Comparison of ENCODE assay signal across 2 cellular contexts in the genomic region with DNA sequence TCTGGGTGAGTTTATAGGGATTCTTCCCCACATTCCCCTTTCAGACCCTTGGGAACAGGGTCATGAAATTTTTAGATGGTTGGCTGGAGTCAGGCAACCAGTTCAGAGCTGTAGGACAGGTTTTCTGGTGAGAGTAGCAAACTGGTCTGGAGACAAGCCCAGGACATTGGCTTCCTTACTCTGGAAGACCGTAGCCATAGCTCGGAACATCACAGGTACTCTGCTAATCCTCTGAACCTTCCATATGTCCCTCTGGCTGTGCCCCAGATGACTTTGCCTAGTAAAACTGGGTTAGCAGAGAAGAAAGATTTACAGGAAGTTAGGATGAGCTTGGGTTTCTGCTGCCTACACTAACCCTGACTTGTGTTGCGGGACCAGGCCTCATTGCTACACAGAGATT.
TF ChIP-seq lines count a peak whose summit lies in the region.

No MANE protein-coding gene starts in this region.

TF ChIP-seq in GM23338, 12 proteins besides CTCF, POLR2A, EP300 and RAD21 (continued from another document):
- TF ChIP-seq, protein P1, sequence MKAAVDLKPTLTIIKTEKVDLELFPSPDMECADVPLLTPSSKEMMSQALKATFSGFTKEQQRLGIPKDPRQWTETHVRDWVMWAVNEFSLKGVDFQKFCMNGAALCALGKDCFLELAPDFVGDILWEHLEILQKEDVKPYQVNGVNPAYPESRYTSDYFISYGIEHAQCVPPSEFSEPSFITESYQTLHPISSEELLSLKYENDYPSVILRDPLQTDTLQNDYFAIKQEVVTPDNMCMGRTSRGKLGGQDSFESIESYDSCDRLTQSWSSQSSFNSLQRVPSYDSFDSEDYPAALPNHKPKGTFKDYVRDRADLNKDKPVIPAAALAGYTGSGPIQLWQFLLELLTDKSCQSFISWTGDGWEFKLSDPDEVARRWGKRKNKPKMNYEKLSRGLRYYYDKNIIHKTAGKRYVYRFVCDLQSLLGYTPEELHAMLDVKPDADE (IDR thresholded peaks at IDR 0.05) = no peak
- no peak for TF ChIP-seq STAT1 (IDR thresholded peaks at IDR 0.05; ENCODE audit: unreplicated experiment)
- no peak for TF ChIP-seq EZH2 (IDR thresholded peaks at IDR 0.05; ENCODE audit: low read depth, unreplicated experiment)
- TF ChIP-seq, protein P2, sequence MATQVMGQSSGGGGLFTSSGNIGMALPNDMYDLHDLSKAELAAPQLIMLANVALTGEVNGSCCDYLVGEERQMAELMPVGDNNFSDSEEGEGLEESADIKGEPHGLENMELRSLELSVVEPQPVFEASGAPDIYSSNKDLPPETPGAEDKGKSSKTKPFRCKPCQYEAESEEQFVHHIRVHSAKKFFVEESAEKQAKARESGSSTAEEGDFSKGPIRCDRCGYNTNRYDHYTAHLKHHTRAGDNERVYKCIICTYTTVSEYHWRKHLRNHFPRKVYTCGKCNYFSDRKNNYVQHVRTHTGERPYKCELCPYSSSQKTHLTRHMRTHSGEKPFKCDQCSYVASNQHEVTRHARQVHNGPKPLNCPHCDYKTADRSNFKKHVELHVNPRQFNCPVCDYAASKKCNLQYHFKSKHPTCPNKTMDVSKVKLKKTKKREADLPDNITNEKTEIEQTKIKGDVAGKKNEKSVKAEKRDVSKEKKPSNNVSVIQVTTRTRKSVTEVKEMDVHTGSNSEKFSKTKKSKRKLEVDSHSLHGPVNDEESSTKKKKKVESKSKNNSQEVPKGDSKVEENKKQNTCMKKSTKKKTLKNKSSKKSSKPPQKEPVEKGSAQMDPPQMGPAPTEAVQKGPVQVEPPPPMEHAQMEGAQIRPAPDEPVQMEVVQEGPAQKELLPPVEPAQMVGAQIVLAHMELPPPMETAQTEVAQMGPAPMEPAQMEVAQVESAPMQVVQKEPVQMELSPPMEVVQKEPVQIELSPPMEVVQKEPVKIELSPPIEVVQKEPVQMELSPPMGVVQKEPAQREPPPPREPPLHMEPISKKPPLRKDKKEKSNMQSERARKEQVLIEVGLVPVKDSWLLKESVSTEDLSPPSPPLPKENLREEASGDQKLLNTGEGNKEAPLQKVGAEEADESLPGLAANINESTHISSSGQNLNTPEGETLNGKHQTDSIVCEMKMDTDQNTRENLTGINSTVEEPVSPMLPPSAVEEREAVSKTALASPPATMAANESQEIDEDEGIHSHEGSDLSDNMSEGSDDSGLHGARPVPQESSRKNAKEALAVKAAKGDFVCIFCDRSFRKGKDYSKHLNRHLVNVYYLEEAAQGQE (IDR thresholded peaks at IDR 0.05; ENCODE audit: unreplicated experiment) = no peak
- TF ChIP-seq, protein P3, sequence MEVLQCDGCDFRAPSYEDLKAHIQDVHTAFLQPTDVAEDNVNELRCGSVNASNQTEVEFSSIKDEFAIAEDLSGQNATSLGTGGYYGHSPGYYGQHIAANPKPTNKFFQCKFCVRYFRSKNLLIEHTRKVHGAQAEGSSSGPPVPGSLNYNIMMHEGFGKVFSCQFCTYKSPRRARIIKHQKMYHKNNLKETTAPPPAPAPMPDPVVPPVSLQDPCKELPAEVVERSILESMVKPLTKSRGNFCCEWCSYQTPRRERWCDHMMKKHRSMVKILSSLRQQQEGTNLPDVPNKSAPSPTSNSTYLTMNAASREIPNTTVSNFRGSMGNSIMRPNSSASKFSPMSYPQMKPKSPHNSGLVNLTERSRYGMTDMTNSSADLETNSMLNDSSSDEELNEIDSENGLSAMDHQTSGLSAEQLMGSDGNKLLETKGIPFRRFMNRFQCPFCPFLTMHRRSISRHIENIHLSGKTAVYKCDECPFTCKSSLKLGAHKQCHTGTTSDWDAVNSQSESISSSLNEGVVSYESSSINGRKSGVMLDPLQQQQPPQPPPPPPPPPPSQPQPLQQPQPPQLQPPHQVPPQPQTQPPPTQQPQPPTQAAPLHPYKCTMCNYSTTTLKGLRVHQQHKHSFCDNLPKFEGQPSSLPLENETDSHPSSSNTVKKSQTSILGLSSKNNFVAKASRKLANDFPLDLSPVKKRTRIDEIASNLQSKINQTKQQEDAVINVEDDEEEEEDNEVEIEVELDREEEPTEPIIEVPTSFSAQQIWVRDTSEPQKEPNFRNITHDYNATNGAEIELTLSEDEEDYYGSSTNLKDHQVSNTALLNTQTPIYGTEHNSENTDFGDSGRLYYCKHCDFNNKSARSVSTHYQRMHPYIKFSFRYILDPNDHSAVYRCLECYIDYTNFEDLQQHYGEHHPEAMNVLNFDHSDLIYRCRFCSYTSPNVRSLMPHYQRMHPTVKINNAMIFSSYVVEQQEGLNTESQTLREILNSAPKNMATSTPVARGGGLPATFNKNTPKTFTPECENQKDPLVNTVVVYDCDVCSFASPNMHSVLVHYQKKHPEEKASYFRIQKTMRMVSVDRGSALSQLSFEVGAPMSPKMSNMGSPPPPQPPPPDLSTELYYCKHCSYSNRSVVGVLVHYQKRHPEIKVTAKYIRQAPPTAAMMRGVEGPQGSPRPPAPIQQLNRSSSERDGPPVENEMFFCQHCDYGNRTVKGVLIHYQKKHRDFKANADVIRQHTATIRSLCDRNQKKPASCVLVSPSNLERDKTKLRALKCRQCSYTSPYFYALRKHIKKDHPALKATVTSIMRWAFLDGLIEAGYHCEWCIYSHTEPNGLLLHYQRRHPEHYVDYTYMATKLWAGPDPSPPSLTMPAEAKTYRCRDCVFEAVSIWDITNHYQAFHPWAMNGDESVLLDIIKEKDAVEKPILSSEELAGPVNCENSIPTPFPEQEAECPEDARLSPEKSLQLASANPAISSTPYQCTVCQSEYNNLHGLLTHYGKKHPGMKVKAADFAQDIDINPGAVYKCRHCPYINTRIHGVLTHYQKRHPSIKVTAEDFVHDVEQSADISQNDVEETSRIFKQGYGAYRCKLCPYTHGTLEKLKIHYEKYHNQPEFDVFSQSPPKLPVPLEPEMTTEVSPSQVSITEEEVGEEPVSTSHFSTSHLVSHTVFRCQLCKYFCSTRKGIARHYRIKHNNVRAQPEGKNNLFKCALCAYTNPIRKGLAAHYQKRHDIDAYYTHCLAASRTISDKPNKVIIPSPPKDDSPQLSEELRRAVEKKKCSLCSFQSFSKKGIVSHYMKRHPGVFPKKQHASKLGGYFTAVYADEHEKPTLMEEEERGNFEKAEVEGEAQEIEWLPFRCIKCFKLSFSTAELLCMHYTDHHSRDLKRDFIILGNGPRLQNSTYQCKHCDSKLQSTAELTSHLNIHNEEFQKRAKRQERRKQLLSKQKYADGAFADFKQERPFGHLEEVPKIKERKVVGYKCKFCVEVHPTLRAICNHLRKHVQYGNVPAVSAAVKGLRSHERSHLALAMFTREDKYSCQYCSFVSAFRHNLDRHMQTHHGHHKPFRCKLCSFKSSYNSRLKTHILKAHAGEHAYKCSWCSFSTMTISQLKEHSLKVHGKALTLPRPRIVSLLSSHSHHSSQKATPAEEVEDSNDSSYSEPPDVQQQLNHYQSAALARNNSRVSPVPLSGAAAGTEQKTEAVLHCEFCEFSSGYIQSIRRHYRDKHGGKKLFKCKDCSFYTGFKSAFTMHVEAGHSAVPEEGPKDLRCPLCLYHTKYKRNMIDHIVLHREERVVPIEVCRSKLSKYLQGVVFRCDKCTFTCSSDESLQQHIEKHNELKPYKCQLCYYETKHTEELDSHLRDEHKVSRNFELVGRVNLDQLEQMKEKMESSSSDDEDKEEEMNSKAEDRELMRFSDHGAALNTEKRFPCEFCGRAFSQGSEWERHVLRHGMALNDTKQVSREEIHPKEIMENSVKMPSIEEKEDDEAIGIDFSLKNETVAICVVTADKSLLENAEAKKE (CRISPR knock-in tag; IDR thresholded peaks at IDR 0.05) = no peak
- TF ChIP-seq CREB1 (CRISPR knock-in tag; IDR thresholded peaks at IDR 0.05; ENCODE audit: low read depth) = no peak
- no peak for TF ChIP-seq POLR2AphosphoS5 (IDR thresholded peaks at IDR 0.05; ENCODE audit: low read depth)
- TF ChIP-seq JUNB (IDR thresholded peaks at IDR 0.05; ENCODE audit: unreplicated experiment) = no peak

TF ChIP-seq in H1, 55 proteins besides CTCF, POLR2A, EP300 and RAD21 (continued from another document):
- TF ChIP-seq CBX5 (IDR thresholded peaks at IDR 0.05; ENCODE audit: low read depth, low read length) (no peak), SRF (IDR thresholded peaks at IDR 0.05; ENCODE audit: low read depth, low read length) (no peak), KDM1A (IDR thresholded peaks at IDR 0.05; ENCODE audit: borderline replicate concordance, low read length) (no peak), HDAC6 (IDR thresholded peaks at IDR 0.05; ENCODE audit: low read depth, low read length) (no peak)
- TF ChIP-seq, protein P4, sequence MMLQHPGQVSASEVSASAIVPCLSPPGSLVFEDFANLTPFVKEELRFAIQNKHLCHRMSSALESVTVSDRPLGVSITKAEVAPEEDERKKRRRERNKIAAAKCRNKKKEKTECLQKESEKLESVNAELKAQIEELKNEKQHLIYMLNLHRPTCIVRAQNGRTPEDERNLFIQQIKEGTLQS (IDR thresholded peaks at IDR 0.05; ENCODE audit: insufficient read depth, low read depth, low read length) = no peak
- TF ChIP-seq, protein P5, sequence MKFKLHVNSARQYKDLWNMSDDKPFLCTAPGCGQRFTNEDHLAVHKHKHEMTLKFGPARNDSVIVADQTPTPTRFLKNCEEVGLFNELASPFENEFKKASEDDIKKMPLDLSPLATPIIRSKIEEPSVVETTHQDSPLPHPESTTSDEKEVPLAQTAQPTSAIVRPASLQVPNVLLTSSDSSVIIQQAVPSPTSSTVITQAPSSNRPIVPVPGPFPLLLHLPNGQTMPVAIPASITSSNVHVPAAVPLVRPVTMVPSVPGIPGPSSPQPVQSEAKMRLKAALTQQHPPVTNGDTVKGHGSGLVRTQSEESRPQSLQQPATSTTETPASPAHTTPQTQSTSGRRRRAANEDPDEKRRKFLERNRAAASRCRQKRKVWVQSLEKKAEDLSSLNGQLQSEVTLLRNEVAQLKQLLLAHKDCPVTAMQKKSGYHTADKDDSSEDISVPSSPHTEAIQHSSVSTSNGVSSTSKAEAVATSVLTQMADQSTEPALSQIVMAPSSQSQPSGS (IDR thresholded peaks at IDR 0.05; ENCODE audit: low read length) = no peak
TF ChIP-seq in H1: peak in this region for 0.
